22 cellular contexts compared by ENCODE assay signal in genomic region chr17:34755371-34755770, GRCh38.
A peak's percentile ranks its signal among the peaks of the same experiment; 100 is the strongest.
DNase-seq lines count a peak whose midpoint lies in the region; ATAC-seq and TF ChIP-seq lines count a peak whose summit lies in the region.
"Had no signal": no experiment of that assay in that cellular context is flagged by ENCODE, and none has a peak within 500 bp of the region (broad histone marks: within the 10 kb centered on the region; RNA-seq: fewer than 3 reads in every experiment).

No MANE protein-coding gene starts in this region.

- no peak overlapping the region for H2AFZ ChIP-seq in H9 (ENCODE audit: low read length)
- H2AFZ ChIP-seq: GM23248 had no signal

- no peak for ATAC-seq in GM21360 (IDR thresholded peaks at IDR 0.05; ENCODE audit: unreplicated experiment)
- ATAC-seq: A549, HCT116 had no signal

- H2BK12ac ChIP-seq in H9 (ENCODE audit: insufficient read length, low read depth, low read length) = no peak overlapping the region

- H3K36me3 ChIP-seq in sigmoid colon (no peaks in the 10 kb centered on the region), WERI-Rb-1 (no peaks in the 10 kb centered on the region)

- H4K20me1 ChIP-seq in H9 (ENCODE audit: control insufficient read depth, insufficient read depth, insufficient read length) = no peaks in the 10 kb centered on the region

- no peak overlapping the region for H3K9ac ChIP-seq in H9 (ENCODE audit: extremely low read depth, insufficient read length, low read length)
- H3K9ac ChIP-seq: GM23248 had no signal

- H3K4me3 ChIP-seq in sigmoid colon (no peak overlapping the region), WERI-Rb-1 (ENCODE audit: low read depth, low read length) (no peak overlapping the region)
- H3K4me3 ChIP-seq: A549, GM23248 had no signal

- no peak overlapping the region for H3K27ac ChIP-seq in H9 (ENCODE audit: insufficient read length, low read depth, low read length)
- H3K27ac ChIP-seq in sigmoid colon = no peak overlapping the region
- H3K27ac ChIP-seq in WERI-Rb-1 = no peak overlapping the region
- H3K27ac ChIP-seq: A549, GM23248 had no signal

- no peak for TF ChIP-seq POLR2A in sigmoid colon (IDR thresholded peaks at IDR 0.05)

- H4K5ac ChIP-seq in H9 (ENCODE audit: insufficient read length, low read depth, low read length) = no peak overlapping the region

- no peaks in the 10 kb centered on the region for H3K9me3 Mint-ChIP-seq in H9

- no peak overlapping the region for H4K91ac ChIP-seq in H9 (ENCODE audit: insufficient read length, low read depth, low read length)

- H4K8ac ChIP-seq in H9 (replicated peaks; ENCODE audit: insufficient read length, low read depth, low read length) = no peak overlapping the region

- no peak overlapping the region for H2BK5ac ChIP-seq in H9 (ENCODE audit: insufficient read length, low read length)

- H3K4me1 ChIP-seq in H9 (ENCODE audit: insufficient read depth, low read length) (no peaks in the 10 kb centered on the region), sigmoid colon (peaks cover 0 to 7% (median 0%) of the 10 kb centered on the region in 4 donors)
- H3K4me1 ChIP-seq: A549 had no signal

- H3K9me3 ChIP-seq in H9 (ENCODE audit: control insufficient read depth, low read depth, low read length) (no peaks in the 10 kb centered on the region), sigmoid colon (no peaks in the 10 kb centered on the region), WERI-Rb-1 (ENCODE audit: severe bottlenecking) (no peaks in the 10 kb centered on the region)
- H3K9me3 ChIP-seq: A549 had no signal

- H3K4me3 Mint-ChIP-seq in H9 = no peak overlapping the region
- H3K4me3 Mint-ChIP-seq: CD4-positive, alpha-beta memory T cell had no signal

- H2AK5ac ChIP-seq in H9 (ENCODE audit: insufficient read length, low read length) = no peak overlapping the region

- H2BK120ac ChIP-seq in H9 (ENCODE audit: low read depth, low read length, poor library complexity, severe bottlenecking) = no peak overlapping the region

- no peak for TF ChIP-seq EP300 in sigmoid colon (IDR thresholded peaks at IDR 0.05)

- H3K23me2 ChIP-seq in H9 (ENCODE audit: insufficient read length, low read depth, low read length, poor library complexity, severe bottlenecking) = no peaks in the 10 kb centered on the region

- no peak overlapping the region for H3T11ph ChIP-seq in H9 (ENCODE audit: low read length)

- no peak overlapping the region for H3K14ac ChIP-seq in H9 (ENCODE audit: insufficient read depth, low read length)

- no peak overlapping the region for H2BK15ac ChIP-seq in H9 (ENCODE audit: low read depth, low read length)

- TF ChIP-seq CTCF in H9 (conservative IDR thresholded peaks at IDR 0.05) = no peak
- no peak for TF ChIP-seq CTCF in sigmoid colon (IDR thresholded peaks at IDR 0.05)
- no peak for TF ChIP-seq CTCF in WERI-Rb-1 (IDR thresholded peaks at IDR 0.05; ENCODE audit: low read depth, low read length)

- peaks cover 17 to 32% of the 10 kb centered on the region in 2 experiments for H3K4me1 Mint-ChIP-seq in H9
- H3K4me1 Mint-ChIP-seq: CD4-positive, alpha-beta memory T cell had no signal

- H3K18ac ChIP-seq in H9 (ENCODE audit: insufficient read length, low read depth, low read length) = no peak overlapping the region

- no peaks in the 10 kb centered on the region for H3K79me2 ChIP-seq in H9 (ENCODE audit: insufficient read depth, low read length)

- H3K23ac ChIP-seq in H9 (ENCODE audit: insufficient read length, low read depth, low read length) = no peak overlapping the region

- no peak overlapping the region for H2BK20ac ChIP-seq in H9 (ENCODE audit: low read depth, low read length, poor library complexity, severe bottlenecking)

- DNase-seq in H9 (peak; percentile 16), head of caudate nucleus (peak in 34 of 42 donors; percentile 6 to 68 (median 33)), middle frontal gyrus (ENCODE audit: extremely low spot score, low spot score) (peak; percentile 32), sigmoid colon (peak; percentile 28), NCI-H526 treated with DMSO at 0.1 percent for 48 hours (lab: John Stamatoyannopoulos, UW) (no peak), WERI-Rb-1 (no peak)
- no peak for DNase-seq in effector CD4-positive, alpha-beta T cell
- DNase-seq: 8988T; ACHN; AML-193; C1 segment of cervical spinal cord; Calu3; CD4-positive, alpha-beta memory T cell; COR-L47; DMS53; DMS79 treated with DMSO at 0.1 percent for 48 hours; GF-D8; GM23248; H7 had no signal

- no CpG with 5 or more reads among the region's 7 CpGs for WGBS in H9 (ENCODE audit: extremely low coverage, insufficient read length, low lambda C conversion rate)
- WGBS in sigmoid colon, 2 donors = 83 to 89% methylated on average over 7 of the region's 7 CpGs

- no peaks in the 10 kb centered on the region for H3K36me3 Mint-ChIP-seq in H9 (ENCODE audit: insufficient read depth in 1 of 3, low read depth in 3 of 3)
- H3K36me3 Mint-ChIP-seq: CD4-positive, alpha-beta memory T cell had no signal

- no peaks in the 10 kb centered on the region for H3K27me3 ChIP-seq in H9 (ENCODE audit: insufficient read depth, low read length)
- H3K27me3 ChIP-seq in sigmoid colon = peaks cover 0 to 2% (median 0%) of the 10 kb centered on the region in 3 donors
- H3K27me3 ChIP-seq in WERI-Rb-1 (ENCODE audit: insufficient read depth, low read depth, severe bottlenecking) = no peaks in the 10 kb centered on the region

- intact Hi-C loops in head of caudate nucleus (cut with DNase I) (no loop called here), sigmoid colon (cut with DNase I) (no loop called here)

- no peak overlapping the region for H3K4ac ChIP-seq in H9 (ENCODE audit: low read depth, low read length)

- H3K79me1 ChIP-seq in H9 (ENCODE audit: insufficient read depth, low read depth, low read length, poor library complexity, severe bottlenecking) = no peaks in the 10 kb centered on the region

- no peak overlapping the region for H3K56ac ChIP-seq in H9 (ENCODE audit: insufficient read length, low read depth, low read length)

- H3K27ac Mint-ChIP-seq in H9 = no peak overlapping the region
- H3K27ac Mint-ChIP-seq: CD4-positive, alpha-beta memory T cell had no signal

- peaks cover 9% of the 10 kb centered on the region for H3K27me3 Mint-ChIP-seq in H9 (ENCODE audit: low read depth)

- H3K4me2 ChIP-seq in H9 (ENCODE audit: insufficient read depth, insufficient read length, low read length) = no peak overlapping the region
- H3K4me2 ChIP-seq: A549 had no signal

Comparison
In these comparisons a context has a peak if more than half of its experiments do, and no peak if none do; other contexts are left out.
1. DNase-seq: peak in H9 (single experiment), head of caudate nucleus (34 of 42), middle frontal gyrus (single experiment) and sigmoid colon (single experiment); none in NCI-H526 treated with DMSO at 0.1 percent for 48 hours (single experiment), effector CD4-positive, alpha-beta T cell (single experiment) and WERI-Rb-1 (single experiment).